ENCODE assay signal across 31 cellular contexts in genomic region chr1:81823082-81823481, GRCh38. TPM values are rescaled to one million over a fixed set of nuclear protein-coding genes. Genes with fewer than 3 reads are reported as not detected.
"Had no signal": no experiment of that assay in that cellular context is flagged by ENCODE, and none has a peak within 500 bp of the region (broad histone marks: within the 10 kb centered on the region; RNA-seq: fewer than 3 reads in every experiment).

No MANE protein-coding gene starts in this region.

- DNase-seq: natural killer cell; occipital lobe; ovary; posterior cingulate gyrus; psoas muscle; right cardiac atrium; spleen; stimulated activated CD4-positive, alpha-beta T cell treated with anti-CD3 and anti-CD28 coated beads, Interleukin-12 subunit alpha, Interleukin-12 subunit beta, amount 100 ng/mL, for 4 hours; stimulated activated CD4-positive, alpha-beta T cell treated with anti-CD3 and anti-CD28 coated beads, Interleukin-1b, Interleukin-23, amount 100 ng/mL, for 48 hours; stimulated activated CD4-positive, alpha-beta T cell treated with anti-CD3 and anti-CD28 coated beads, Interleukin-4, amount 100 ng/mL, for 1 hour; stimulated activated CD4-positive, alpha-beta T cell treated with anti-CD3 and anti-CD28 coated beads, Interleukin-4, amount 100 ng/mL, for 4 hours; stimulated activated CD8-positive, alpha-beta memory T cell treated with anti-CD3 and anti-CD28 coated beads, Interleukin-4, amount 100 ng/mL, for 48 hours; stimulated activated naive CD4-positive, alpha-beta T cell; stimulated activated naive CD8-positive, alpha-beta T cell treated with anti-CD3 and anti-CD28 coated beads, Interleukin-15, amount 100 ng/mL, for 72 hours; stimulated activated naive CD8-positive, alpha-beta T cell treated with anti-CD3 and anti-CD28 coated beads, Interleukin-15, Interleukin-2, amounts not matched to agents 100 U/mL and 50 U/mL, for 24 hours; substantia nigra; testis; tibial artery; transverse colon; upper lobe of right lung; uterus had no signal

- H3K4me3 ChIP-seq: neural progenitor cell, ovary, psoas muscle, skin epidermis, smooth muscle cell, spleen, suprapubic skin, testis, tibial artery, transverse colon, upper lobe of right lung, uterus had no signal

- H2AFZ ChIP-seq: neural progenitor cell, parathyroid adenoma had no signal

- H3K9me3 ChIP-seq: ovary, psoas muscle, spleen, suprapubic skin, testis, tibial artery, transverse colon, upper lobe of right lung, uterus had no signal

- H3K36me3 Mint-ChIP-seq: natural killer cell; stimulated activated memory B cell treated with anti-CD40 and anti-IgM and Interleukin-4, amounts not matched to agents 10 μg/mL and 1 μg/mL and 100 μg/mL, for 72 hours had no signal

- H3K79me2 ChIP-seq: parathyroid adenoma had no signal

- H3K27ac Mint-ChIP-seq: natural killer cell; nephron; neural progenitor cell; progenitor cell of endocrine pancreas; stimulated activated memory B cell treated with anti-CD40 and anti-IgM and Interleukin-4, amounts not matched to agents 10 μg/mL and 1 μg/mL and 100 μg/mL, for 72 hours; stimulated activated naive CD8-positive, alpha-beta T cell treated with anti-CD3 and anti-CD28 coated beads, Interleukin-15, amount 100 ng/mL, for 72 hours; type B pancreatic cell had no signal

- H3K4me2 ChIP-seq: neural progenitor cell, smooth muscle cell had no signal

- H3K9me3 Mint-ChIP-seq: nephron had no signal

- ATAC-seq: natural killer cell; psoas muscle; right cardiac atrium; sciatic nerve; stimulated activated memory B cell treated with anti-CD40 and anti-IgM and Interleukin-4, amounts not matched to agents 10 μg/mL and 1 μg/mL and 100 μg/mL, for 72 hours; stimulated activated naive CD8-positive, alpha-beta T cell treated with anti-CD3 and anti-CD28 coated beads, Interleukin-15, amount 100 ng/mL, for 72 hours; stimulated activated naive CD8-positive, alpha-beta T cell treated with anti-CD3 and anti-CD28 coated beads, Interleukin-15, Interleukin-2, amounts not matched to agents 100 U/mL and 50 U/mL, for 24 hours; upper lobe of right lung had no signal

- H3K4me1 ChIP-seq: parathyroid adenoma, psoas muscle, suprapubic skin, testis, transverse colon, upper lobe of right lung, uterus had no signal

- H3K27me3 ChIP-seq: neural progenitor cell, ovary, spleen, suprapubic skin, testis, tibial artery, transverse colon, upper lobe of right lung, uterus had no signal

- H3K4me1 Mint-ChIP-seq: natural killer cell; stimulated activated memory B cell treated with anti-CD40 and anti-IgM and Interleukin-4, amounts not matched to agents 10 μg/mL and 1 μg/mL and 100 μg/mL, for 72 hours; stimulated activated naive CD8-positive, alpha-beta T cell treated with anti-CD3 and anti-CD28 coated beads, Interleukin-15, amount 100 ng/mL, for 72 hours had no signal

- H3K4me3 Mint-ChIP-seq: natural killer cell; nephron; neural progenitor cell; stimulated activated memory B cell treated with anti-CD40 and anti-IgM and Interleukin-4, amounts not matched to agents 10 μg/mL and 1 μg/mL and 100 μg/mL, for 72 hours; stimulated activated naive CD8-positive, alpha-beta T cell treated with anti-CD3 and anti-CD28 coated beads, Interleukin-15, amount 100 ng/mL, for 72 hours; type B pancreatic cell had no signal

- H3K27me3 Mint-ChIP-seq: progenitor cell of endocrine pancreas; stimulated activated memory B cell treated with anti-CD40 and anti-IgM and Interleukin-4, amounts not matched to agents 10 μg/mL and 1 μg/mL and 100 μg/mL, for 72 hours; stimulated activated naive CD8-positive, alpha-beta T cell treated with anti-CD3 and anti-CD28 coated beads, Interleukin-15, amount 100 ng/mL, for 72 hours; type B pancreatic cell had no signal

- H3K36me3 ChIP-seq: neural progenitor cell, ovary, spleen, suprapubic skin, tibial artery, transverse colon, upper lobe of right lung, uterus had no signal

- H3K27ac ChIP-seq: neural progenitor cell, ovary, parathyroid adenoma, psoas muscle, skin epidermis, spleen, suprapubic skin, testis, tibial artery, transverse colon, upper lobe of right lung, uterus had no signal

- H3K9ac ChIP-seq: neural progenitor cell, parathyroid adenoma had no signal

RNA-seq across cellular contexts. Expression of gene ADGRL2, which starts 22.3 kb away (rescaled TPM):
- total RNA-seq: natural killer cell had no signal
